Comparison of ENCODE assay signal across 27 cellular contexts in genomic region chr9:123590499-123590898, GRCh38.
"Had no signal": no experiment of that assay in that cellular context is flagged by ENCODE, and none has a peak within 500 bp of the region (broad histone marks: within the 10 kb centered on the region; RNA-seq: fewer than 3 reads in every experiment).

No MANE protein-coding gene starts in this region.

- H3K4me3 ChIP-seq: ascending aorta, cardiac muscle cell, colonic mucosa had no signal

- H3K36me3 ChIP-seq: ascending aorta, cardiac muscle cell, colonic mucosa had no signal

- H3K4me1 ChIP-seq: ascending aorta, colonic mucosa had no signal

- H3K27me3 ChIP-seq: ascending aorta, cardiac muscle cell, colonic mucosa had no signal

- H3K9me3 ChIP-seq: ascending aorta, colonic mucosa had no signal

- ATAC-seq: activated CD4-positive, alpha-beta T cell treated with anti-CD3 and anti-CD28 coated beads for 36 hours; activated CD4-positive, CD25-positive, alpha-beta regulatory T cell treated with anti-CD3 and anti-CD28 coated beads, Interleukin-2, amount 50 U/mL, for 24 hours; activated CD8-positive, alpha-beta T cell treated with anti-CD3 and anti-CD28 coated beads, Interleukin-2, amount 10 ng/mL, durations not matched to agents 7 days and 5 days; WTC11 had no signal

- H3K27ac ChIP-seq: ascending aorta, cardiac muscle cell, colonic mucosa had no signal

- DNase-seq: activated CD4-positive, alpha-beta T cell treated with anti-CD3 and anti-CD28 coated beads for 36 hours; activated CD4-positive, alpha-beta T cell treated with anti-CD3 and anti-CD28 coated beads, Interleukin-2, amount 10 ng/mL, durations not matched to agents 7 days and 5 days; activated CD4-positive, alpha-beta T cell treated with anti-CD3 and anti-CD28 coated beads, Interleukin-2, amount 50 U/mL, for 48 hours; activated CD8-positive, alpha-beta T cell treated with anti-CD3 and anti-CD28 coated beads, Interleukin-2, amount 10 ng/mL, durations not matched to agents 7 days and 5 days; activated gamma-delta T cell; activated naive CD4-positive, alpha-beta T cell treated with Interleukin-2 at 50 U/mL for 16 hours; activated naive CD8-positive, alpha-beta T cell treated with anti-CD3 and anti-CD28 coated beads, Interleukin-2, amount 10 ng/mL, durations not matched to agents 7 days and 5 days; activated T-cell treated with anti-CD3 and anti-CD28 coated beads, Interleukin-2, amount 50 U/mL, for 24 hours; amygdala; colonic mucosa; Karpas-422; NCI-H1105; NCI-H1417 treated with DMSO at 0.1 percent for 48 hours; NCI-H187 treated with DMSO at 0.1 percent for 48 hours; NCI-H446; NCI-H524 treated with DMSO at 0.1 percent for 48 hours; NCI-H748 treated with DMSO at 0.1 percent for 48 hours; Right ventricle myocardium superior; SW 1271; T-helper 1 cell; T-helper 2 cell; T1000 had no signal

- FAIRE-seq: TTC549 had no signal
